ENCODE assay signal across 1 cellular context in the genomic region with DNA sequence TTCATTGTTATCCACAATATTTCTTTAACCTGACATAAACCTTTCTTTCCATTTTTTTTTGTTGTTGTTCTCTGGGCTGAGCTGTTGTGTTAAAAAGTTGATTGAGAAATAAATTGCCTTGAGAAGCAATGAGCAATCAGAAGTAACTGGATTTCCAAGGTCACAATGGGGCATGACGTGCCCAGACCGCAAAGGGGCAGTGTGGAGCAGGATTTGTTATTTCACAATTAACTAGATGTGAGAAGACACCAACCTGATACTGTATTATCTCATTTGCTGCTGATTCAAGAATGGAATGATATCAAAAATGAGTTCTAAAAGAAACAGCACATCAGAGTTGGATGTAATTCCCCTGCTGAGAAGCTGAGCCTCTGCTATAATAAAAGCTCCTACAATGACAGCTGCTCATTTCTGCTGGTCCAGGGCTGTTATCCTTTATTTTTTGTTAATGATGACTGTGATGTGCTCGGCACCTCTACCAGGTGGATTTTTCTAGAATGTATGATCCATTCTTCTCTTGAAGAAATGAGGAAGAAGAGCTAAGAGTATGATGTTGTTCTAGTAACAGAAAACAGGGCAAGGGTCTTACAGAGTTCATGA.
TF ChIP-seq lines count a peak whose summit lies in the region.

No MANE protein-coding gene starts in this region.

TF ChIP-seq in IMR-90, 13 proteins besides CTCF, POLR2A, EP300 and RAD21:
- TF ChIP-seq BHLHE40 (IDR thresholded peaks at IDR 0.05; ENCODE audit: low read depth, low read length) (no peak), ELK1 (IDR thresholded peaks at IDR 0.05; ENCODE audit: borderline replicate concordance, low read depth, low read length) (no peak), RCOR1 (IDR thresholded peaks at IDR 0.05; ENCODE audit: insufficient replicate concordance, low read length) (no peak), NFE2L2 (IDR thresholded peaks at IDR 0.05; ENCODE audit: low read depth, low read length) (no peak), USF2 (IDR thresholded peaks at IDR 0.05; ENCODE audit: low read depth, low read length) (no peak), FOS (IDR thresholded peaks at IDR 0.05; ENCODE audit: low read depth, low read length) (no peak), SMC3 (IDR thresholded peaks at IDR 0.05; ENCODE audit: low read depth, low read length) (peak; percentile 35; the same call in 1 of the 2 replicates), CHD1 (IDR thresholded peaks at IDR 0.05; ENCODE audit: low read depth, low read length) (no peak), RFX5 (IDR thresholded peaks at IDR 0.05; ENCODE audit: low read depth, low read length) (no peak), CEBPB (IDR thresholded peaks at IDR 0.05; ENCODE audit: low read depth, low read length) (peak; percentile 76)
